ENCODE assay signal across 21 cellular contexts in genomic region chr3:43753743-43754142, GRCh38.
A peak's percentile ranks its signal among the peaks of the same experiment; 100 is the strongest.
DNase-seq lines count a peak whose midpoint lies in the region; ATAC-seq and TF ChIP-seq lines count a peak whose summit lies in the region.
"Had no signal": no experiment of that assay in that cellular context is flagged by ENCODE, and none has a peak within 500 bp of the region (broad histone marks: within the 10 kb centered on the region; RNA-seq: fewer than 3 reads in every experiment).

No MANE protein-coding gene starts in this region.

- no peaks in the 10 kb centered on the region for H3K9me3 ChIP-seq in psoas muscle
- H3K9me3 ChIP-seq: right lobe of liver, uterus had no signal

- H3K4me3 ChIP-seq in epithelial cell of esophagus (ENCODE audit: low read length) (no peak overlapping the region), psoas muscle (no peak overlapping the region)
- H3K4me3 ChIP-seq: lung, neural progenitor cell, right lobe of liver, SK-N-MC, uterus had no signal

- ATAC-seq in psoas muscle (peak; percentile 86 to 88 (median 87)), HG03097 (IDR thresholded peaks at IDR 0.05; ENCODE audit: low FRiP score, unreplicated experiment) (no peak)
- ATAC-seq: CD8-positive, alpha-beta T cell; stimulated activated effector memory CD8-positive, alpha-beta T cell treated with anti-CD3 and anti-CD28 coated beads, Interleukin-12 subunit alpha, Interleukin-12 subunit beta, amount 100 ng/mL, for 72 hours; WTC11 had no signal

- H3K27me3 ChIP-seq in psoas muscle (ENCODE audit: insufficient read depth in 3 of 3, low read length in 2 of 3): no peaks in the 10 kb centered on the region
- H3K27me3 ChIP-seq: neural progenitor cell, right lobe of liver, uterus had no signal

- WGBS in psoas muscle, 3 donors: 28 to 52% (median 40%) methylated on average over 1 of the region's 1 CpG

- peak overlapping the region; percentile 64 for H3K27ac ChIP-seq in psoas muscle
- H3K27ac ChIP-seq: neural progenitor cell, right lobe of liver, SK-N-MC, uterus had no signal

- intact Hi-C loops in psoas muscle (cut with DNase I): loop anchor here in 1 of 2 donors (5.0 kb wide), 1 partner anchor 61 kb away; the partner anchor contains the start of gene ABHD5

- TF ChIP-seq CTCF in epithelial cell of esophagus (IDR thresholded peaks at IDR 0.05; ENCODE audit: insufficient read depth, low read depth, low read length, missing control alignments) (no peak), psoas muscle (IDR thresholded peaks at IDR 0.05) (no peak)

- no peaks in the 10 kb centered on the region for H3K36me3 ChIP-seq in psoas muscle (ENCODE audit: insufficient read depth in 1 of 2, low read depth in 1 of 2)
- H3K36me3 ChIP-seq: neural progenitor cell, right lobe of liver, uterus had no signal

- DNase-seq in ELR (ENCODE audit: low read depth) (peak; percentile 93), RKO (ENCODE audit: low spot score) (peak; percentile 81), epithelial cell of esophagus (ENCODE audit: low read depth) (peak; percentile 68), psoas muscle (no peak), AG08396 (ENCODE audit: low spot score) (no peak), GM19238 (ENCODE audit: insufficient read length, low spot score) (no peak), NCI-H345 (lab: John Stamatoyannopoulos, UW) (no peak)
- DNase-seq: activated CD8-positive, alpha-beta memory T cell treated with anti-CD3 and anti-CD28 coated beads, Interleukin-2, amount 50 U/mL, for 48 hours; CD8-positive, alpha-beta T cell; GDM1; H7; NCI-H2107; right lobe of liver; stimulated activated CD4-positive, alpha-beta T cell treated with anti-CD3 and anti-CD28 coated beads, Interleukin-4, amount 100 ng/mL, for 24 hours; uterus had no signal

- peaks cover 22% of the 10 kb centered on the region for H3K4me1 ChIP-seq in psoas muscle
- H3K4me1 ChIP-seq: neural progenitor cell, right lobe of liver, uterus had no signal

Comparison
In these comparisons a context has a peak if more than half of its experiments do, and no peak if none do; other contexts are left out.
1. DNase-seq: peak in ELR (single experiment), RKO (single experiment) and epithelial cell of esophagus (single experiment); none in psoas muscle (0 of 2), AG08396 (single experiment), GM19238 (single experiment) and NCI-H345 (single experiment).